Comparison of ENCODE assay signal across 14 cellular contexts in the genomic region with DNA sequence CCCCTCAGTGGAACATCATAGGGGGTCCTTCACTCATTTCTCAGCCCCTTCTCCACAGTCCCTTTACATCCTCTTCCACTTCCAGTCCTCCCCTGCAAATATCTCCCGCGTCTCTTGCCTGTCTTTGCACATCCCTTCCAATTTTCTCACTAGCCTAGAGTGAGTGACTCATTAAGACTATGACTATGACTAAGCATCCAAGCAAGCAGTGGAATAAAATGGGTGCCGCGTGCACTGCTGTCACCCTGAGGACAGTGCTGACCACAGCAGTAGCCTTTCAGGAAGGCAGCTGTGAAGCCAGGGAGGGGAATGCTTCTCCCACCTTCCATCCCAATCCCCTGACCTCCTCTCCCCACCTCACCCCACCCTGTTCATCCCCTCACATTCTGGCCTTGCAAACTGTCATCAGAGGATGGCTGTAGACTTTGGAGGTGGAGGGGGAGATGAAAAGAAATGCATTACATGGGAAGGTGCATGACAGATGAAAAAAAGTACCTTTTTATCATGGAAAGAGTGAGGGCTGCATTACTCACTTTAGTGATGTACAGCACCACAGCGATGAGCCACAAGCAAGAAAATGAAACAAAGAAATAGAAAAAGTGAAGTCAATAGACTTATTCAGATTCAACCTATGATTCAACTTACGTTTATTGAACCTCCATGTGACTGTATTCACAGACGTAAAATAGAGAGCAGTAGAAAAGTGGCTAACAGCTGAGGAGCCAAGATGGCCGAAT.
A peak's percentile ranks its signal among the peaks of the same experiment; 100 is the strongest.
DNase-seq lines count a peak whose midpoint lies in the region; ATAC-seq, FAIRE-seq and TF ChIP-seq lines count a peak whose summit lies in the region.
"Had no signal": no experiment of that assay in that cellular context is flagged by ENCODE, and none has a peak within 500 bp of the region (broad histone marks: within the 10 kb centered on the region; RNA-seq: fewer than 3 reads in every experiment).

No MANE protein-coding gene starts in this region.

- no peaks in the 10 kb centered on the region for H3K27me3 ChIP-seq in fibroblast of lung (ENCODE audit: control insufficient read depth, insufficient read depth, low read length)
- no peaks in the 10 kb centered on the region for H3K27me3 ChIP-seq in left lung
- no peaks in the 10 kb centered on the region for H3K27me3 ChIP-seq in testis
- H3K27me3 ChIP-seq: upper lobe of left lung had no signal

- no peak overlapping the region for H3K27ac Mint-ChIP-seq in activated CD8-positive, alpha-beta T cell treated with anti-CD3 and anti-CD28 coated beads for 36 hours
- no peak overlapping the region for H3K27ac Mint-ChIP-seq in activated CD8-positive, alpha-beta T cell treated with anti-CD3 and anti-CD28 coated beads, Interleukin-2, amount 10 ng/mL, durations not matched to agents 7 days and 5 days
- H3K27ac Mint-ChIP-seq in type B pancreatic cell = no peak overlapping the region
- H3K27ac Mint-ChIP-seq: memory B cell had no signal

- H3K27me3 Mint-ChIP-seq in activated CD8-positive, alpha-beta T cell treated with anti-CD3 and anti-CD28 coated beads for 36 hours = no peaks in the 10 kb centered on the region
- H3K27me3 Mint-ChIP-seq in activated CD8-positive, alpha-beta T cell treated with anti-CD3 and anti-CD28 coated beads, Interleukin-2, amount 10 ng/mL, durations not matched to agents 7 days and 5 days (ENCODE audit: low read depth) = no peaks in the 10 kb centered on the region
- peaks cover 10% of the 10 kb centered on the region for H3K27me3 Mint-ChIP-seq in type B pancreatic cell
- H3K27me3 Mint-ChIP-seq: memory B cell had no signal

- no peak for DNase-seq in activated CD8-positive, alpha-beta T cell treated with anti-CD3 and anti-CD28 coated beads for 36 hours
- no peak for DNase-seq in activated CD8-positive, alpha-beta T cell treated with anti-CD3 and anti-CD28 coated beads, Interleukin-2, amount 10 ng/mL, durations not matched to agents 7 days and 5 days
- DNase-seq in RCC 7860 (ENCODE audit: low spot score) = peak; percentile 13
- DNase-seq in fibroblast of lung (ENCODE audit: low read depth in 2 of 2) = peak; percentile 4 to 82
- peak; percentile 39 for DNase-seq in skeletal muscle cell (ENCODE audit: low read depth)
- no peak for DNase-seq in left lung
- DNase-seq in type B pancreatic cell (ENCODE audit: extremely low spot score, unreplicated experiment) = no peak
- no peak for DNase-seq in testis
- DNase-seq: activated CD4-positive, alpha-beta T cell treated with anti-CD3 and anti-CD28 coated beads for 4 hours; activated effector memory CD4-positive, alpha-beta T cell treated with anti-CD3 and anti-CD28 coated beads, Interleukin-2, amount 50 U/mL, for 16 hours; upper lobe of left lung had no signal

- no peak overlapping the region for H3K4me2 ChIP-seq in fibroblast of lung (ENCODE audit: extremely low read depth, insufficient read depth, low read length)
- H3K4me2 ChIP-seq: A549 had no signal

- H3K9me3 ChIP-seq in fibroblast of lung (ENCODE audit: control insufficient read depth, insufficient read depth, low read depth, low read length) (no peaks in the 10 kb centered on the region), left lung (no peaks in the 10 kb centered on the region), testis (no peaks in the 10 kb centered on the region)
- H3K9me3 ChIP-seq: A549, upper lobe of left lung had no signal

- H3K4me1 Mint-ChIP-seq in activated CD8-positive, alpha-beta T cell treated with anti-CD3 and anti-CD28 coated beads for 36 hours (ENCODE audit: low read depth) = no peaks in the 10 kb centered on the region
- no peaks in the 10 kb centered on the region for H3K4me1 Mint-ChIP-seq in activated CD8-positive, alpha-beta T cell treated with anti-CD3 and anti-CD28 coated beads, Interleukin-2, amount 10 ng/mL, durations not matched to agents 7 days and 5 days (ENCODE audit: low read depth)
- no peaks in the 10 kb centered on the region for H3K4me1 Mint-ChIP-seq in type B pancreatic cell (ENCODE audit: unreplicated experiment)
- H3K4me1 Mint-ChIP-seq: memory B cell had no signal

- intact Hi-C loops in activated CD8-positive, alpha-beta T cell treated with anti-CD3 and anti-CD28 coated beads for 36 hours (cut with micrococcal nuclease) = no loop called here
- intact Hi-C loops in left lung (cut with DNase I) = no loop called here
- intact Hi-C loops in testis (cut with DNase I; ENCODE audit: low total_unique reads) = no loop called here

- H3K4me3 ChIP-seq in fibroblast of lung (replicated peaks in 1 of 4; ENCODE audit: control extremely low read depth in 1 of 4, insufficient read depth in 1 of 4, low read depth in 3 of 4, low read length in 4 of 4) (no peak overlapping the region), skeletal muscle cell (ENCODE audit: low read depth, low read length) (no peak overlapping the region), left lung (no peak overlapping the region), testis (no peak overlapping the region)
- H3K4me3 ChIP-seq: A549, upper lobe of left lung had no signal

- no peaks in the 10 kb centered on the region for H3K9me3 Mint-ChIP-seq in activated CD8-positive, alpha-beta T cell treated with anti-CD3 and anti-CD28 coated beads for 36 hours
- no peaks in the 10 kb centered on the region for H3K9me3 Mint-ChIP-seq in activated CD8-positive, alpha-beta T cell treated with anti-CD3 and anti-CD28 coated beads, Interleukin-2, amount 10 ng/mL, durations not matched to agents 7 days and 5 days (ENCODE audit: insufficient read depth)
- H3K9me3 Mint-ChIP-seq in type B pancreatic cell = no peaks in the 10 kb centered on the region
- H3K9me3 Mint-ChIP-seq: memory B cell had no signal

- no peak overlapping the region for H3K9ac ChIP-seq in fibroblast of lung (ENCODE audit: insufficient read depth, low read length)

- WGBS in testis, 2 donors = 85 to 88% methylated on average over 8 of the region's 8 CpGs

- H3K4me3 Mint-ChIP-seq in activated CD8-positive, alpha-beta T cell treated with anti-CD3 and anti-CD28 coated beads for 36 hours = no peak overlapping the region
- no peak overlapping the region for H3K4me3 Mint-ChIP-seq in activated CD8-positive, alpha-beta T cell treated with anti-CD3 and anti-CD28 coated beads, Interleukin-2, amount 10 ng/mL, durations not matched to agents 7 days and 5 days
- H3K4me3 Mint-ChIP-seq in type B pancreatic cell = no peak overlapping the region
- H3K4me3 Mint-ChIP-seq: memory B cell had no signal

- no peak for TF ChIP-seq POLR2A in testis (IDR thresholded peaks at IDR 0.05)

- H3K36me3 ChIP-seq in fibroblast of lung (ENCODE audit: control insufficient read depth, insufficient read depth, low read length) = no peaks in the 10 kb centered on the region
- no peaks in the 10 kb centered on the region for H3K36me3 ChIP-seq in left lung
- no peaks in the 10 kb centered on the region for H3K36me3 ChIP-seq in testis (ENCODE audit: low read depth, missing control alignments)
- H3K36me3 ChIP-seq: upper lobe of left lung had no signal

- no peaks in the 10 kb centered on the region for H3K79me2 ChIP-seq in fibroblast of lung (ENCODE audit: control insufficient read depth, insufficient read depth, low read length)

- no peak for FAIRE-seq in RCC 7860 (lab: Jason Lieb, UNC)
- FAIRE-seq: A549, endothelial cell of umbilical vein had no signal

- TF ChIP-seq CTCF in activated CD8-positive, alpha-beta T cell treated with anti-CD3 and anti-CD28 coated beads for 36 hours (IDR thresholded peaks at IDR 0.05) = no peak
- TF ChIP-seq CTCF in fibroblast of lung (conservative IDR thresholded peaks at IDR 0.05 in 1 of 2, IDR thresholded peaks at IDR 0.05 in 1 of 2; ENCODE audit: low read depth in 1 of 2, low read length in 2 of 2) (no peak), left lung (IDR thresholded peaks at IDR 0.05) (no peak), type B pancreatic cell (conservative IDR thresholded peaks at IDR 0.05) (no peak), testis (IDR thresholded peaks at IDR 0.05) (no peak)

- no peaks in the 10 kb centered on the region for H3K36me3 Mint-ChIP-seq in activated CD8-positive, alpha-beta T cell treated with anti-CD3 and anti-CD28 coated beads for 36 hours (ENCODE audit: low read depth)
- H3K36me3 Mint-ChIP-seq in activated CD8-positive, alpha-beta T cell treated with anti-CD3 and anti-CD28 coated beads, Interleukin-2, amount 10 ng/mL, durations not matched to agents 7 days and 5 days (ENCODE audit: low read depth) = no peaks in the 10 kb centered on the region
- H3K36me3 Mint-ChIP-seq in type B pancreatic cell = no peaks in the 10 kb centered on the region
- H3K36me3 Mint-ChIP-seq: memory B cell had no signal

- H4K20me1 ChIP-seq in fibroblast of lung (ENCODE audit: control insufficient read depth, extremely low read depth, insufficient read depth, low read length) = no peaks in the 10 kb centered on the region

- CTCF ChIA-PET in activated CD8-positive, alpha-beta T cell treated with anti-CD3 and anti-CD28 coated beads for 36 hours (lab: Charles Lee) = no interaction called here
- CTCF ChIA-PET in activated CD8-positive, alpha-beta T cell treated with anti-CD3 and anti-CD28 coated beads, Interleukin-2, amount 10 ng/mL, durations not matched to agents 7 days and 5 days (lab: Charles Lee) = no interaction called here

- H2AFZ ChIP-seq in fibroblast of lung (ENCODE audit: low read length) = no peak overlapping the region

- ATAC-seq in activated CD8-positive, alpha-beta T cell treated with anti-CD3 and anti-CD28 coated beads for 36 hours = peak; percentile 30
- no peak for ATAC-seq in activated CD8-positive, alpha-beta T cell treated with anti-CD3 and anti-CD28 coated beads, Interleukin-2, amount 10 ng/mL, durations not matched to agents 7 days and 5 days
- ATAC-seq in left lung = no peak
- ATAC-seq: A549 had no signal

- no peak overlapping the region for H3K27ac ChIP-seq in fibroblast of lung (ENCODE audit: insufficient read depth, low read length)
- no peak overlapping the region for H3K27ac ChIP-seq in left lung
- no peak overlapping the region for H3K27ac ChIP-seq in testis
- H3K27ac ChIP-seq: A549, upper lobe of left lung had no signal

- POLR2A ChIA-PET in activated CD8-positive, alpha-beta T cell treated with anti-CD3 and anti-CD28 coated beads for 36 hours (lab: Charles Lee) = no interaction called here
- POLR2A ChIA-PET in activated CD8-positive, alpha-beta T cell treated with anti-CD3 and anti-CD28 coated beads, Interleukin-2, amount 10 ng/mL, durations not matched to agents 7 days and 5 days (lab: Charles Lee) = no interaction called here

- H3K4me1 ChIP-seq in fibroblast of lung (ENCODE audit: control insufficient read depth, extremely low read depth, insufficient read depth, low read length) = no peaks in the 10 kb centered on the region
- no peaks in the 10 kb centered on the region for H3K4me1 ChIP-seq in left lung
- no peaks in the 10 kb centered on the region for H3K4me1 ChIP-seq in testis
- H3K4me1 ChIP-seq: A549, upper lobe of left lung had no signal

Comparison
In these comparisons a context has a peak if more than half of its experiments do, and no peak if none do; other contexts are left out.
1. DNase-seq: peak in RCC 7860 (single experiment), fibroblast of lung (2 of 2) and skeletal muscle cell (single experiment); none in activated CD8-positive, alpha-beta T cell treated with anti-CD3 and anti-CD28 coated beads for 36 hours (single experiment), activated CD8-positive, alpha-beta T cell treated with anti-CD3 and anti-CD28 coated beads, Interleukin-2, amount 10 ng/mL, durations not matched to agents 7 days and 5 days (single experiment), left lung (0 of 2), type B pancreatic cell (single experiment) and testis (single experiment).